ENCODE assay signal across 9 cellular contexts in the genomic region with DNA sequence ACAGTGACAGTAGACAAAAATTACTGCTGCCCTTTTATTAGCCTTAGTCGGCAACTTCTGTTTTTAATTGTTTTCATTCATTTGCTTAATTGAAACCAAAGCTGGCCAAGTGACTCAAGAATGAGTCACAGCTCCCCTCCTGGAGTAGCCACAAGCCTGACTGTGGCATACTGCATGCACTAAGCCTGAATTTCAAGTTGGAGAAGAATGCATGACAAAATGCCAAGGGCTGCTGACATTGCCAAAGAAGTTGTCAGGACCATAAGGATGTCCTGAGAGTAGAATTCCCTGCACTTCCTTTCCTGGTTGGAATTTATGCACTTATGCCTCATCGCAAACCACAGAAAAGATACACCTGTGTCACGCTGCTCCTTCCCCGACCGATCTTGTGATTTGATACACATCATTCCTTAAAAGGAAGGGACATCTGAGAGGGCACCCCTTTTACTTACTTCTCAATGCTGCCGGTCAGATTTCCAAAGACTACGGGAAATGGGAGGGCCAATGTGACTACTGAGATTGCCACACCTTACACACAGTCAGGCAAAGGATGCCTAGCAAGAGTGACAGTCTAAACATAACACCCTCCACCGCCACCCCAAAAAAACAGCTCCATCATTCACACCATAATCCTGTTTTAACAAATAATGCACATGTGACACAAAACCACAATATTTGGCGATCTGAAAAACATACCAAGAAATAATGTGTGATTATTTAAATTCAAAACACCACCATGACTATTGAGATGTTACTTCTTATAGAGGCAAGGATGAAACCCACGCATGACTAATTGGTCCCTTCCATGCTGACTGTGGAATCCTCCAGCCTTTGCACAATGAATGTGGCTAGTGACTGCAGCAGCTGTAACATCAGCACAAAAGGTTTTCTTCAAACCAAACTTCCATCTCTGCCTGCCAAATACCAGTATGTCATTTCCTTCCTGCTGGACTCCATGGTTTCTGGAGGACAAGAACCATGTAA. TPM values are rescaled to one million over a fixed set of nuclear protein-coding genes. Genes with fewer than 3 reads are reported as not detected.
DNase-seq lines count a peak whose midpoint lies in the region; ATAC-seq and TF ChIP-seq lines count a peak whose summit lies in the region.
"Had no signal": no experiment of that assay in that cellular context is flagged by ENCODE, and none has a peak within 500 bp of the region (broad histone marks: within the 10 kb centered on the region; RNA-seq: fewer than 3 reads in every experiment).

No MANE protein-coding gene starts in this region.

- no peaks in the 10 kb centered on the region for H4K20me1 ChIP-seq in GM23338 (replicated peaks; ENCODE audit: insufficient read depth)

- peak overlapping the region; percentile 76 for H3K27ac ChIP-seq in GM23338 (ENCODE audit: low read depth)
- H3K27ac ChIP-seq: SK-N-MC had no signal

- no peak overlapping the region for H2AFZ ChIP-seq in GM23338

- H3K4me3 Mint-ChIP-seq in GM23338 (peak overlapping the region; percentile 11), osteocyte (ENCODE audit: unreplicated experiment) (no peak overlapping the region)
- H3K4me3 Mint-ChIP-seq in activated CD8-positive, alpha-beta T cell treated with anti-CD3 and anti-CD28 coated beads, Interleukin-2, amount 10 ng/mL, durations not matched to agents 7 days and 5 days, result no peak overlapping the region

- peak overlapping the region; percentile 86 for H3K27ac Mint-ChIP-seq in GM23338
- peak overlapping the region; percentile 18 for H3K27ac Mint-ChIP-seq in activated CD8-positive, alpha-beta T cell treated with anti-CD3 and anti-CD28 coated beads, Interleukin-2, amount 10 ng/mL, durations not matched to agents 7 days and 5 days
- H3K27ac Mint-ChIP-seq in osteocyte (ENCODE audit: unreplicated experiment), result no peak overlapping the region

- no peaks in the 10 kb centered on the region for H3K36me3 Mint-ChIP-seq in GM23338 (ENCODE audit: low read depth)
- peaks cover 3% of the 10 kb centered on the region for H3K36me3 Mint-ChIP-seq in activated CD8-positive, alpha-beta T cell treated with anti-CD3 and anti-CD28 coated beads, Interleukin-2, amount 10 ng/mL, durations not matched to agents 7 days and 5 days (ENCODE audit: low read depth)
- H3K36me3 Mint-ChIP-seq in osteocyte (ENCODE audit: unreplicated experiment), result no peaks in the 10 kb centered on the region

- H3K4me3 ChIP-seq in GM23338 (no peak overlapping the region), fibroblast of the aortic adventitia (ENCODE audit: low read depth, low read length) (no peak overlapping the region)
- H3K4me3 ChIP-seq: SK-N-MC had no signal

- no peaks in the 10 kb centered on the region for H3K9me3 Mint-ChIP-seq in GM23338
- H3K9me3 Mint-ChIP-seq in activated CD8-positive, alpha-beta T cell treated with anti-CD3 and anti-CD28 coated beads, Interleukin-2, amount 10 ng/mL, durations not matched to agents 7 days and 5 days (ENCODE audit: insufficient read depth), result no peaks in the 10 kb centered on the region
- no peaks in the 10 kb centered on the region for H3K9me3 Mint-ChIP-seq in osteocyte (ENCODE audit: unreplicated experiment)

- no peak for TF ChIP-seq CTCF in GM23338 (conservative IDR thresholded peaks at IDR 0.05; ENCODE audit: low read depth in 2 of 2)
- no peak for TF ChIP-seq CTCF in fibroblast of the aortic adventitia (IDR thresholded peaks at IDR 0.05; ENCODE audit: insufficient read depth, low read length)
- no peak for TF ChIP-seq CTCF in osteocyte (IDR thresholded peaks at IDR 0.05)

- H3K36me3 ChIP-seq in GM23338 (ENCODE audit: insufficient read depth), result no peaks in the 10 kb centered on the region

- H3K27me3 Mint-ChIP-seq in GM23338 (ENCODE audit: insufficient read depth, low read depth, poor library complexity), result peaks cover 5% of the 10 kb centered on the region
- H3K27me3 Mint-ChIP-seq in activated CD8-positive, alpha-beta T cell treated with anti-CD3 and anti-CD28 coated beads, Interleukin-2, amount 10 ng/mL, durations not matched to agents 7 days and 5 days (ENCODE audit: low read depth), result no peaks in the 10 kb centered on the region
- peaks cover 14% of the 10 kb centered on the region for H3K27me3 Mint-ChIP-seq in osteocyte (ENCODE audit: unreplicated experiment)

- ATAC-seq in GM23338, result peak; percentile 91
- ATAC-seq in activated CD8-positive, alpha-beta T cell treated with anti-CD3 and anti-CD28 coated beads, Interleukin-2, amount 10 ng/mL, durations not matched to agents 7 days and 5 days, result peak; percentile 60

- in situ Hi-C loops in Caki2 (cut with HindIII; ENCODE audit: low pct_unique_long_range_greater_than_20kb, low sequenced_read_pairs), result no loop called here

- POLR2A ChIA-PET in activated CD8-positive, alpha-beta T cell treated with anti-CD3 and anti-CD28 coated beads, Interleukin-2, amount 10 ng/mL, durations not matched to agents 7 days and 5 days (lab: Charles Lee), result interaction anchor here (1.5 kb wide), 1 partner anchor 27 kb away, joined by 3 read pairs; no protein-coding TSS in a partner anchor

- DNase-seq in Caki2 (ENCODE audit: low read depth) (peak; percentile 41), GM23338 (ENCODE audit: low spot score) (peak; percentile 78), M059J (ENCODE audit: low read depth) (peak; percentile 98), fibroblast of the aortic adventitia (ENCODE audit: low read depth) (peak; percentile 90), pulmonary artery endothelial cell (ENCODE audit: low read depth, low spot score) (peak; percentile 60), osteocyte (ENCODE audit: extremely low spot score, unreplicated experiment) (no peak), NCI-H748 (lab: John Stamatoyannopoulos, UW; ENCODE audit: unreplicated experiment) (no peak)
- peak; percentile 64 for DNase-seq in activated CD8-positive, alpha-beta T cell treated with anti-CD3 and anti-CD28 coated beads, Interleukin-2, amount 10 ng/mL, durations not matched to agents 7 days and 5 days

- no peaks in the 10 kb centered on the region for H3K27me3 ChIP-seq in GM23338 (ENCODE audit: insufficient read depth)

- no peaks in the 10 kb centered on the region for H3K79me2 ChIP-seq in GM23338 (replicated peaks; ENCODE audit: insufficient read depth)

- H3K4me1 ChIP-seq in GM23338 (ENCODE audit: insufficient read depth), result peaks cover 23% of the 10 kb centered on the region

- H3F3A ChIP-seq in GM23338 (replicated peaks; ENCODE audit: low read depth), result no peaks in the 10 kb centered on the region

- CTCF ChIA-PET in activated CD8-positive, alpha-beta T cell treated with anti-CD3 and anti-CD28 coated beads, Interleukin-2, amount 10 ng/mL, durations not matched to agents 7 days and 5 days (lab: Charles Lee), result interaction anchor here (0.5 to 1.5 kb wide), 5 partner anchors 27 to 188 kb away, joined by 3 to 4 read pairs (median 3); no protein-coding TSS in a partner anchor

- H3K4me1 Mint-ChIP-seq in GM23338 (peaks cover 27% of the 10 kb centered on the region), osteocyte (ENCODE audit: unreplicated experiment) (no peaks in the 10 kb centered on the region)
- peaks cover 52% of the 10 kb centered on the region for H3K4me1 Mint-ChIP-seq in activated CD8-positive, alpha-beta T cell treated with anti-CD3 and anti-CD28 coated beads, Interleukin-2, amount 10 ng/mL, durations not matched to agents 7 days and 5 days (ENCODE audit: low read depth)

- H3K9me2 ChIP-seq in GM23338 (ENCODE audit: insufficient read depth), result peaks cover 5% of the 10 kb centered on the region; the same call in 1 of the 2 replicates

- H3K4me2 ChIP-seq in GM23338, result peak overlapping the region; percentile 18; the same call in 1 of the 2 replicates

TF ChIP-seq in GM23338, 12 proteins besides CTCF, POLR2A, EP300 and RAD21 (continues in another document):
- no peak for TF ChIP-seq ZNF114 (CRISPR knock-in tag; IDR thresholded peaks at IDR 0.05)

RNA-seq across cellular contexts. Expression of a gene that starts 28.2 kb away (rescaled TPM):
- total RNA-seq in Caki2 (2014; rRNA removed; shearing (Covaris generic); ENCODE audit: low replicate concordance), result 21.4 and 44.4 TPM in 2 replicates
- 11.3 and 11.4 TPM in 2 replicates for total RNA-seq in GM23338 (2014; rRNA removed; shearing (Covaris generic))
- polyA plus RNA-seq in GM23338 (2016; fragmentation: Nextera tagmentation; extraction: Ambion mirVana), result 3.0 and 3.4 TPM in 2 replicates
- 72.8 and 96.6 TPM in 2 replicates for total RNA-seq in M059J (2014; rRNA removed; shearing (Covaris generic))
- total RNA-seq in activated CD8-positive, alpha-beta T cell treated with anti-CD3 and anti-CD28 coated beads, Interleukin-2, amount 10 ng/mL, durations not matched to agents 7 days and 5 days, result 1 to 10 TPM; 5.2 to 6.9 TPM
- total RNA-seq in fibroblast of the aortic adventitia (ENCODE audit: low replicate concordance), result 0.09 TPM in 1 of 2 replicates, not detected in the other
- 1.1 TPM in 2 replicates for total RNA-seq in pulmonary artery endothelial cell
- not detected in 2 replicates for total RNA-seq in osteocyte

Comparison
In these comparisons a context has a peak if more than half of its experiments do, and no peak if none do; other contexts are left out.
1. DNase-seq: peak in Caki2 (single experiment), GM23338 (single experiment), M059J (single experiment), activated CD8-positive, alpha-beta T cell treated with anti-CD3 and anti-CD28 coated beads, Interleukin-2, amount 10 ng/mL, durations not matched to agents 7 days and 5 days (single experiment), fibroblast of the aortic adventitia (single experiment) and pulmonary artery endothelial cell (single experiment); none in osteocyte (single experiment) and NCI-H748 (single experiment).